Comparison of ENCODE assay signal across 8 cellular contexts in genomic region chr7:45000096-45001032, GRCh38. TPM values are rescaled to one million over a fixed set of nuclear protein-coding genes. Genes with fewer than 3 reads are reported as not detected.
DNase-seq lines count a peak whose midpoint lies in the region; ATAC-seq, FAIRE-seq and TF ChIP-seq lines count a peak whose summit lies in the region.

TSS of gene CCM2 (plus strand) at chr7:45000201. CDS start at chr7:45000334, 133 bp downstream.

- no peaks in the 10 kb centered on the region for H3K27me3 Mint-ChIP-seq in stimulated activated naive CD8-positive, alpha-beta T cell treated with anti-CD3 and anti-CD28 coated beads, Interleukin-15, Interleukin-2, amounts not matched to agents 100 ng/mL and 50 ng/mL, for 24 hours
- H3K27me3 Mint-ChIP-seq in activated CD4-positive, alpha-beta memory T cell treated with anti-CD3 and anti-CD28 coated beads, Interleukin-2, amount 10 ng/mL, durations not matched to agents 7 days and 5 days: no peaks in the 10 kb centered on the region
- H3K27me3 Mint-ChIP-seq in neural crest cell (ENCODE audit: low read depth): no peaks in the 10 kb centered on the region

- CTCF ChIA-PET in activated CD4-positive, alpha-beta memory T cell treated with anti-CD3 and anti-CD28 coated beads, Interleukin-2, amount 10 ng/mL, durations not matched to agents 7 days and 5 days (lab: Charles Lee): interaction anchor here (1.0 to 8.0 kb wide), 16 partner anchors 10 to 136 kb away, joined by 3 to 88 read pairs (median 5); partner anchors contain the start of gene TBRG4

- peak within 1 kb of the TSS; percentile 99 for H3K27ac Mint-ChIP-seq in stimulated activated naive CD8-positive, alpha-beta T cell treated with anti-CD3 and anti-CD28 coated beads, Interleukin-15, Interleukin-2, amounts not matched to agents 100 ng/mL and 50 ng/mL, for 24 hours
- peak within 1 kb of the TSS; percentile 87 for H3K27ac Mint-ChIP-seq in activated CD4-positive, alpha-beta memory T cell treated with anti-CD3 and anti-CD28 coated beads, Interleukin-2, amount 10 ng/mL, durations not matched to agents 7 days and 5 days
- peak within 1 kb of the TSS; percentile 98 for H3K27ac Mint-ChIP-seq in neural crest cell (ENCODE audit: unreplicated experiment)

- TF ChIP-seq CTCF in neural crest cell (conservative IDR thresholded peaks at IDR 0.05): no peak
- no peak for TF ChIP-seq CTCF in GM20000 (IDR thresholded peaks at IDR 0.05; ENCODE audit: extremely low read depth, missing control alignments)

- peaks cover 23% of the 10 kb centered on the region for H3K36me3 Mint-ChIP-seq in stimulated activated naive CD8-positive, alpha-beta T cell treated with anti-CD3 and anti-CD28 coated beads, Interleukin-15, Interleukin-2, amounts not matched to agents 100 ng/mL and 50 ng/mL, for 24 hours (ENCODE audit: low read depth)
- peaks cover 10% of the 10 kb centered on the region for H3K36me3 Mint-ChIP-seq in activated CD4-positive, alpha-beta memory T cell treated with anti-CD3 and anti-CD28 coated beads, Interleukin-2, amount 10 ng/mL, durations not matched to agents 7 days and 5 days (ENCODE audit: low read depth)
- H3K36me3 Mint-ChIP-seq in neural crest cell (ENCODE audit: low read depth): no peaks in the 10 kb centered on the region

- POLR2A ChIA-PET in activated CD4-positive, alpha-beta memory T cell treated with anti-CD3 and anti-CD28 coated beads, Interleukin-2, amount 10 ng/mL, durations not matched to agents 7 days and 5 days (lab: Charles Lee): interaction anchor here (0.9 to 10.5 kb wide), 21 partner anchors 9 to 418 kb away, joined by 3 to 493 read pairs (median 7); partner anchors contain the start of genes H2AZ2, MYO1G, OGDH and PURB

- no peaks in the 10 kb centered on the region for H3K9me3 Mint-ChIP-seq in stimulated activated naive CD8-positive, alpha-beta T cell treated with anti-CD3 and anti-CD28 coated beads, Interleukin-15, Interleukin-2, amounts not matched to agents 100 ng/mL and 50 ng/mL, for 24 hours
- no peaks in the 10 kb centered on the region for H3K9me3 Mint-ChIP-seq in activated CD4-positive, alpha-beta memory T cell treated with anti-CD3 and anti-CD28 coated beads, Interleukin-2, amount 10 ng/mL, durations not matched to agents 7 days and 5 days
- no peaks in the 10 kb centered on the region for H3K9me3 Mint-ChIP-seq in neural crest cell

- DNase-seq in stimulated activated naive CD8-positive, alpha-beta T cell treated with anti-CD3 and anti-CD28 coated beads, Interleukin-15, Interleukin-2, amounts not matched to agents 100 U/mL and 50 U/mL, for 24 hours: no peak
- DNase-seq in HuH-7 (ENCODE audit: low spot score): peak; percentile 56
- DNase-seq in activated CD4-positive, alpha-beta memory T cell treated with anti-CD3 and anti-CD28 coated beads, Interleukin-2, amount 10 ng/mL, durations not matched to agents 7 days and 5 days: no peak
- no peak for DNase-seq in frontal cortex (ENCODE audit: low spot score in 2 of 2)
- peak; percentile 39 for DNase-seq in neural crest cell (ENCODE audit: low read depth, low spot score)
- no peak for DNase-seq in GM20000 (ENCODE audit: low spot score)
- DNase-seq in OCI-M2 (lab: John Stamatoyannopoulos, UW; ENCODE audit: unreplicated experiment): no peak

- peaks cover 59% of the 10 kb centered on the region for H3K4me1 Mint-ChIP-seq in stimulated activated naive CD8-positive, alpha-beta T cell treated with anti-CD3 and anti-CD28 coated beads, Interleukin-15, Interleukin-2, amounts not matched to agents 100 ng/mL and 50 ng/mL, for 24 hours (ENCODE audit: low read depth)
- peaks cover 56% of the 10 kb centered on the region for H3K4me1 Mint-ChIP-seq in activated CD4-positive, alpha-beta memory T cell treated with anti-CD3 and anti-CD28 coated beads, Interleukin-2, amount 10 ng/mL, durations not matched to agents 7 days and 5 days
- H3K4me1 Mint-ChIP-seq in neural crest cell: peaks cover 28% of the 10 kb centered on the region

- peak within 1 kb of the TSS; percentile 93 for H3K4me3 Mint-ChIP-seq in stimulated activated naive CD8-positive, alpha-beta T cell treated with anti-CD3 and anti-CD28 coated beads, Interleukin-15, Interleukin-2, amounts not matched to agents 100 ng/mL and 50 ng/mL, for 24 hours
- peak within 1 kb of the TSS; percentile 85 for H3K4me3 Mint-ChIP-seq in activated CD4-positive, alpha-beta memory T cell treated with anti-CD3 and anti-CD28 coated beads, Interleukin-2, amount 10 ng/mL, durations not matched to agents 7 days and 5 days
- H3K4me3 Mint-ChIP-seq in neural crest cell: peak within 1 kb of the TSS; percentile 100

- ATAC-seq in stimulated activated naive CD8-positive, alpha-beta T cell treated with anti-CD3 and anti-CD28 coated beads, Interleukin-15, Interleukin-2, amounts not matched to agents 100 U/mL and 50 U/mL, for 24 hours: no peak

- no peak for FAIRE-seq in frontal cortex (lab: Jason Lieb, UNC)

RNA-seq across cellular contexts. Expression of gene CCM2, which starts in this region (rescaled TPM):
- total RNA-seq in activated CD4-positive, alpha-beta memory T cell treated with anti-CD3 and anti-CD28 coated beads, Interleukin-2, amount 10 ng/mL, durations not matched to agents 7 days and 5 days: 100 to 1,000 TPM; 130 to 134 TPM
- total RNA-seq in frontal cortex (22.4 TPM), neural crest cell (35.7 and 39.0 TPM in 2 replicates)

Comparison
In these comparisons a context has a peak if more than half of its experiments do, and no peak if none do; other contexts are left out.
1. DNase-seq: peak in HuH-7 (single experiment) and neural crest cell (single experiment); none in stimulated activated naive CD8-positive, alpha-beta T cell treated with anti-CD3 and anti-CD28 coated beads, Interleukin-15, Interleukin-2, amounts not matched to agents 100 U/mL and 50 U/mL, for 24 hours (single experiment), activated CD4-positive, alpha-beta memory T cell treated with anti-CD3 and anti-CD28 coated beads, Interleukin-2, amount 10 ng/mL, durations not matched to agents 7 days and 5 days (single experiment), frontal cortex (0 of 2), GM20000 (single experiment) and OCI-M2 (single experiment).
2. Peak in every context shown above with its lines, with median percentiles within 50 percentile points of each other: H3K27ac Mint-ChIP-seq and H3K4me3 Mint-ChIP-seq.